ENCODE assay signal across 27 cellular contexts in genomic region chr2:100124746-100125145, GRCh38. TPM values are rescaled to one million over a fixed set of nuclear protein-coding genes. Genes with fewer than 3 reads are reported as not detected.
DNase-seq lines count a peak whose midpoint lies in the region; ATAC-seq and TF ChIP-seq lines count a peak whose summit lies in the region.
"Had no signal": no experiment of that assay in that cellular context is flagged by ENCODE, and none has a peak within 500 bp of the region (broad histone marks: within the 10 kb centered on the region; RNA-seq: fewer than 3 reads in every experiment).

No MANE protein-coding gene starts in this region.

- no peak overlapping the region for H3K4me2 ChIP-seq in OCI-LY7 (ENCODE audit: low read length)

- ATAC-seq in HG03095 (IDR thresholded peaks at IDR 0.05; ENCODE audit: unreplicated experiment): no peak
- ATAC-seq: heart right ventricle, left cardiac atrium, Right ventricle myocardium inferior had no signal

- H3K9me3 ChIP-seq in OCI-LY7 (ENCODE audit: low read length): 0 out of 2 replicates have a peak, but pooled peaks cover 10% of the 10 kb centered on the region
- H3K9me3 ChIP-seq in tibial artery: no peaks in the 10 kb centered on the region
- H3K9me3 ChIP-seq: heart right ventricle, neutrophil had no signal

- H3K79me2 ChIP-seq in OCI-LY7 (ENCODE audit: insufficient read depth, low read depth, low read length): peaks cover 60% of the 10 kb centered on the region

- DNase-seq in EL: peak; percentile 45
- DNase-seq in OCI-LY7 (ENCODE audit: low spot score): no peak
- DNase-seq in dermis blood vessel endothelial cell: peak; percentile 5
- no peak for DNase-seq in nephron progenitor cell
- no peak for DNase-seq in KBM-7
- DNase-seq in tibial artery: no peak
- DNase-seq in NCI-H1092 treated with DMSO at 0.1 percent for 48 hours (lab: John Stamatoyannopoulos, UW): no peak
- DNase-seq: activated CD4-positive, alpha-beta T cell treated with anti-CD3 and anti-CD28 coated beads, Interleukin-2, amount 10 ng/mL, durations not matched to agents 7 days and 5 days; activated T-cell treated with anti-CD3 and anti-CD28 coated beads, Interleukin-2, amount 50 U/mL, for 24 hours; brain microvascular endothelial cell; effector CD4-positive, alpha-beta T cell; foreskin fibroblast; heart right ventricle; left cardiac atrium; mesenchymal stem cell; NCI-H2081 treated with DMSO at 0.1 percent for 48 hours; NCI-H345; NCI-H774; stimulated activated CD4-positive, alpha-beta T cell treated with anti-CD3 and anti-CD28 coated beads, Interleukin-15, amount 100 ng/mL, for 24 hours; stimulated activated naive CD4-positive, alpha-beta T cell; T-helper 9 cell had no signal

- H3K4me3 Mint-ChIP-seq in nephron progenitor cell: no peak overlapping the region
- H3K4me3 Mint-ChIP-seq: activated CD4-positive, alpha-beta T cell treated with anti-CD3 and anti-CD28 coated beads, Interleukin-2, amount 10 ng/mL, durations not matched to agents 7 days and 5 days; activated T-cell treated with anti-CD3 and anti-CD28 coated beads, Interleukin-2, amount 50 U/mL, for 24 hours; CD14-positive monocyte had no signal

- peaks cover 60% of the 10 kb centered on the region for H3K4me1 Mint-ChIP-seq in nephron progenitor cell
- H3K4me1 Mint-ChIP-seq: activated CD4-positive, alpha-beta T cell treated with anti-CD3 and anti-CD28 coated beads, Interleukin-2, amount 10 ng/mL, durations not matched to agents 7 days and 5 days had no signal

- BruUV-seq in OCI-LY7 (replicated peaks; lab: Mats Ljungman, UMichigan): TSS peak; percentile 0

- peaks cover 10% of the 10 kb centered on the region for H3K36me3 Mint-ChIP-seq in nephron progenitor cell (ENCODE audit: low read depth)

- in situ Hi-C loops in KBM-7 (cut with MboI; ENCODE audit: low pct_unique_long_range_greater_than_20kb, low sequenced_read_pairs): no loop called here

- TF ChIP-seq CTCF in OCI-LY7 (conservative IDR thresholded peaks at IDR 0.05; ENCODE audit: low read length) (no peak), nephron progenitor cell (IDR thresholded peaks at IDR 0.05) (no peak), tibial artery (IDR thresholded peaks at IDR 0.05) (no peak)

- H3K27me3 ChIP-seq in tibial artery: no peaks in the 10 kb centered on the region
- H3K27me3 ChIP-seq: brain microvascular endothelial cell, heart right ventricle, neutrophil had no signal

- H3K9me2 ChIP-seq in OCI-LY7 (ENCODE audit: insufficient read depth, low read length): no peaks in the 10 kb centered on the region

- intact Hi-C loops in OCI-LY7 (cut with micrococcal nuclease; ENCODE audit: unreplicated experiment): no loop called here
- intact Hi-C loops in tibial artery (cut with DNase I; ENCODE audit: low total_unique reads): no loop called here

- CTCF ChIA-PET in OCI-LY7 (lab: Charles Lee; ENCODE audit: unreplicated experiment): no interaction called here

- peaks cover 15% of the 10 kb centered on the region for H3K9me3 Mint-ChIP-seq in nephron progenitor cell

- H3K4me3 ChIP-seq in OCI-LY7 (ENCODE audit: low read depth, low read length, poor library complexity, severe bottlenecking): no peak overlapping the region
- H3K4me3 ChIP-seq in tibial artery: no peak overlapping the region
- H3K4me3 ChIP-seq: heart right ventricle had no signal

- no peaks in the 10 kb centered on the region for H4K20me1 ChIP-seq in OCI-LY7 (ENCODE audit: insufficient read depth, low read length)

- peak overlapping the region; percentile 15 for H3K27ac Mint-ChIP-seq in nephron progenitor cell
- H3K27ac Mint-ChIP-seq: activated CD4-positive, alpha-beta T cell treated with anti-CD3 and anti-CD28 coated beads, Interleukin-2, amount 10 ng/mL, durations not matched to agents 7 days and 5 days; activated T-cell treated with anti-CD3 and anti-CD28 coated beads, Interleukin-2, amount 50 U/mL, for 24 hours; progenitor cell of endocrine pancreas had no signal

- H3K27me3 Mint-ChIP-seq in nephron progenitor cell (ENCODE audit: low read depth, poor library complexity): peaks cover 3% of the 10 kb centered on the region
- H3K27me3 Mint-ChIP-seq: activated CD4-positive, alpha-beta T cell treated with anti-CD3 and anti-CD28 coated beads, Interleukin-2, amount 10 ng/mL, durations not matched to agents 7 days and 5 days had no signal

- no peak overlapping the region for H2AFZ ChIP-seq in OCI-LY7 (ENCODE audit: low read length)

- peaks cover 98% of the 10 kb centered on the region for H3K36me3 ChIP-seq in OCI-LY7 (ENCODE audit: insufficient read depth, low read length)
- H3K36me3 ChIP-seq in tibial artery: no peaks in the 10 kb centered on the region
- H3K36me3 ChIP-seq: brain microvascular endothelial cell, heart right ventricle, neutrophil had no signal

- no peaks in the 10 kb centered on the region for H3K4me1 ChIP-seq in OCI-LY7 (ENCODE audit: insufficient read depth, low read length, poor library complexity, severe bottlenecking)
- peaks cover 0 to 6% (median 2%) of the 10 kb centered on the region in 4 donors for H3K4me1 ChIP-seq in tibial artery

- H3K27ac ChIP-seq in OCI-LY7 (ENCODE audit: low read depth, low read length, poor library complexity, severe bottlenecking) (no peak overlapping the region), tibial artery (no peak overlapping the region)
- H3K27ac ChIP-seq: brain microvascular endothelial cell, epithelial cell of prostate, heart right ventricle, neutrophil had no signal

- POLR2A ChIA-PET in OCI-LY7 (lab: Charles Lee): interaction anchor here (1.3 kb wide), 1 partner anchor 10 kb away, joined by 4 read pairs; no protein-coding TSS in a partner anchor

RNA-seq across cellular contexts. Expression of gene AFF3, which starts 17.6 kb away (rescaled TPM):
- 133 and 162 TPM in 2 replicates for total RNA-seq in OCI-LY7 (2014; rRNA removed; shearing (Covaris generic))
- total RNA-seq in OCI-LY7 (2022) (131 and 162 TPM in 2 replicates), dermis blood vessel endothelial cell (0.05 TPM in 1 of 2 replicates, not detected in the other)

Comparison
In these comparisons a context has a peak if more than half of its experiments do, and no peak if none do; other contexts are left out.
1. DNase-seq: peak in EL (single experiment) and dermis blood vessel endothelial cell (single experiment); none in OCI-LY7 (single experiment), nephron progenitor cell (single experiment), KBM-7 (single experiment), tibial artery (0 of 2) and NCI-H1092 treated with DMSO at 0.1 percent for 48 hours (single experiment).
2. RNA of gene AFF3, which starts 17.6 kb away (total RNA-seq): 131 to 162 TPM in OCI-LY7; 0.05 TPM in dermis blood vessel endothelial cell; every median in the first group is over 100 times any median in the second.